ENCODE assay signal across 21 cellular contexts in genomic region chr10:68185085-68185484, GRCh38. TPM values are rescaled to one million over a fixed set of nuclear protein-coding genes. Genes with fewer than 3 reads are reported as not detected.
DNase-seq lines count a peak whose midpoint lies in the region; ATAC-seq and TF ChIP-seq lines count a peak whose summit lies in the region.
"Had no signal": no experiment of that assay in that cellular context is flagged by ENCODE, and none has a peak within 500 bp of the region (broad histone marks: within the 10 kb centered on the region; RNA-seq: fewer than 3 reads in every experiment).

No MANE protein-coding gene starts in this region.

- no peak overlapping the region for H2BK12ac ChIP-seq in mesenchymal stem cell (ENCODE audit: low read length in 2 of 2)

- H3K18ac ChIP-seq in mesenchymal stem cell (ENCODE audit: low read depth in 1 of 2, low read length in 2 of 2) = no peak overlapping the region

- H3K9ac ChIP-seq in mesenchymal stem cell (ENCODE audit: low read length) = no peak overlapping the region
- H3K9ac ChIP-seq: GM23248 had no signal

- H2AK5ac ChIP-seq in mesenchymal stem cell (ENCODE audit: low read length, severe bottlenecking) = no peak overlapping the region

- H3K27me3 ChIP-seq in mesenchymal stem cell (ENCODE audit: control insufficient read depth in 1 of 2, insufficient read depth in 1 of 2, low read length in 2 of 2) (peaks cover 0 to 11% of the 10 kb centered on the region in 2 experiments), psoas muscle (ENCODE audit: insufficient read depth in 3 of 3, low read length in 2 of 3) (no peaks in the 10 kb centered on the region), osteoblast (ENCODE audit: insufficient read depth, low read length) (no peaks in the 10 kb centered on the region)

- H2BK5ac ChIP-seq in mesenchymal stem cell (ENCODE audit: low read depth, low read length, poor library complexity, severe bottlenecking) = no peak overlapping the region

- H3K4me1 Mint-ChIP-seq in endothelial cell (ENCODE audit: unreplicated experiment) = peaks cover 12% of the 10 kb centered on the region

- H4K8ac ChIP-seq in mesenchymal stem cell (ENCODE audit: low read length) = peak overlapping the region; percentile 12

- WGBS in mesenchymal stem cell = 71% methylated on average over 2 of the region's 2 CpGs
- 65 to 74% (median 68%) methylated on average over 2 of the region's 2 CpGs for WGBS in psoas muscle, 3 donors

- H4K20me1 ChIP-seq in osteoblast (ENCODE audit: insufficient read depth, low read length) = no peaks in the 10 kb centered on the region

- no peak overlapping the region for H2BK15ac ChIP-seq in mesenchymal stem cell (ENCODE audit: low read depth, poor library complexity, severe bottlenecking)

- ATAC-seq in psoas muscle (no peak), HG02763 (IDR thresholded peaks at IDR 0.05; ENCODE audit: unreplicated experiment) (no peak)
- ATAC-seq: CD8-positive, alpha-beta T cell; GM12878; HCT116 had no signal

- H3K9me3 Mint-ChIP-seq in endothelial cell (ENCODE audit: unreplicated experiment) = no peaks in the 10 kb centered on the region
- H3K9me3 Mint-ChIP-seq: CD8-positive, alpha-beta T cell; H9; HFFc6 had no signal

- H2AFZ ChIP-seq in mesenchymal stem cell (ENCODE audit: low read depth, low read length) = no peak overlapping the region
- H2AFZ ChIP-seq in osteoblast (ENCODE audit: low read length) = no peak overlapping the region
- H2AFZ ChIP-seq: GM23248 had no signal

- no peak for DNase-seq in endothelial cell (ENCODE audit: low spot score)
- DNase-seq in mesenchymal stem cell = no peak
- no peak for DNase-seq in psoas muscle
- no peak for DNase-seq in osteoblast (ENCODE audit: insufficient read length, low spot score, missing footprints)
- no peak for DNase-seq in NCI-H2227 treated with DMSO at 0.1 percent for 48 hours (lab: John Stamatoyannopoulos, UW)
- DNase-seq in SIG-M5 (lab: John Stamatoyannopoulos, UW) = no peak
- DNase-seq: C1 segment of cervical spinal cord; CD8-positive, alpha-beta T cell; DMS 273 treated with DMSO at 0.1 percent for 48 hours; DMS79; EL; GDM1; GM23248; HFFc6 had no signal

- H3K4me3 ChIP-seq in HEK293 (ENCODE audit: low read depth, low read length) = no peak overlapping the region
- H3K4me3 ChIP-seq in mesenchymal stem cell (ENCODE audit: insufficient read depth in 1 of 2, low read depth in 1 of 2, low read length in 2 of 2) = no peak overlapping the region
- no peak overlapping the region for H3K4me3 ChIP-seq in psoas muscle
- H3K4me3 ChIP-seq in osteoblast (ENCODE audit: insufficient read depth, low read length) = no peak overlapping the region
- H3K4me3 ChIP-seq: GM12878, GM23248 had no signal

- H3K27ac ChIP-seq in HEK293 (ENCODE audit: extremely low read depth, low read depth, low read length) = no peak overlapping the region
- H3K27ac ChIP-seq in mesenchymal stem cell (ENCODE audit: low read length, poor library complexity, severe bottlenecking) = no peak overlapping the region
- peak overlapping the region; percentile 2 for H3K27ac ChIP-seq in psoas muscle
- H3K27ac ChIP-seq in osteoblast (ENCODE audit: low read depth, low read length) = no peak overlapping the region
- H3K27ac ChIP-seq: GM23248 had no signal

- no peaks in the 10 kb centered on the region for H3K27me3 Mint-ChIP-seq in endothelial cell (ENCODE audit: unreplicated experiment)

- no peaks in the 10 kb centered on the region for H3K9me3 ChIP-seq in HEK293 (ENCODE audit: control insufficient read depth, insufficient read depth, low read depth, low read length)
- no peaks in the 10 kb centered on the region for H3K9me3 ChIP-seq in mesenchymal stem cell (ENCODE audit: control insufficient read depth, low read length)
- H3K9me3 ChIP-seq in psoas muscle = no peaks in the 10 kb centered on the region
- H3K9me3 ChIP-seq in osteoblast (ENCODE audit: low read depth, low read length) = no peaks in the 10 kb centered on the region

- peaks cover 4% of the 10 kb centered on the region for H3K79me2 ChIP-seq in osteoblast (ENCODE audit: insufficient read depth, low read length)

- H3K36me3 Mint-ChIP-seq in endothelial cell (ENCODE audit: low read depth, unreplicated experiment) = no peaks in the 10 kb centered on the region
- H3K36me3 Mint-ChIP-seq: CD8-positive, alpha-beta T cell had no signal

- no peak overlapping the region for H3K4ac ChIP-seq in mesenchymal stem cell (ENCODE audit: low read depth in 1 of 2, low read length in 2 of 2)

- no peaks in the 10 kb centered on the region for H3K79me1 ChIP-seq in mesenchymal stem cell (replicated peaks; ENCODE audit: low read length, poor library complexity, severe bottlenecking)

- H3K23ac ChIP-seq in mesenchymal stem cell (ENCODE audit: low read length in 2 of 2) = no peak overlapping the region

- H3K4me1 ChIP-seq in HEK293 (ENCODE audit: control insufficient read depth, insufficient read depth, low read length) (no peaks in the 10 kb centered on the region), mesenchymal stem cell (ENCODE audit: control insufficient read depth, insufficient read depth, low read depth, low read length) (no peaks in the 10 kb centered on the region), psoas muscle (no peaks in the 10 kb centered on the region), osteoblast (ENCODE audit: insufficient read depth, low read length) (no peaks in the 10 kb centered on the region)

- CTCF ChIA-PET in HEK293 (lab: Yijun Ruan, JAX) = interaction anchor here (1.2 kb wide), 1 partner anchor 27 kb away, joined by 5 read pairs; no protein-coding TSS in a partner anchor

- TF ChIP-seq CTCF in HEK293 (tag by site-specific recombination; IDR thresholded peaks at IDR 0.05) (no peak), endothelial cell (IDR thresholded peaks at IDR 0.05; ENCODE audit: unreplicated experiment) (no peak), psoas muscle (IDR thresholded peaks at IDR 0.05) (no peak), osteoblast (IDR thresholded peaks at IDR 0.05; ENCODE audit: extremely low read depth, low read depth, low read length) (no peak)

- H3K36me3 ChIP-seq in HEK293 (ENCODE audit: control insufficient read depth in 2 of 2, insufficient read depth in 1 of 2, low read length in 2 of 2) = no peaks in the 10 kb centered on the region
- H3K36me3 ChIP-seq in mesenchymal stem cell (ENCODE audit: control insufficient read depth in 1 of 2, insufficient read depth in 2 of 2, low read depth in 1 of 2, low read length in 2 of 2) = no peaks in the 10 kb centered on the region
- peaks cover 2 to 72% of the 10 kb centered on the region in 2 donors for H3K36me3 ChIP-seq in psoas muscle (ENCODE audit: insufficient read depth in 1 of 2, low read depth in 1 of 2)
- H3K36me3 ChIP-seq in osteoblast (ENCODE audit: insufficient read depth, low read length) = peaks cover 16% of the 10 kb centered on the region

- H3K4me2 ChIP-seq in mesenchymal stem cell (ENCODE audit: low read length, poor library complexity, severe bottlenecking) (no peak overlapping the region), osteoblast (ENCODE audit: insufficient read depth, low read length) (no peak overlapping the region)

- intact Hi-C loops in psoas muscle (cut with DNase I) = no loop called here

- H3K4me3 Mint-ChIP-seq in endothelial cell (ENCODE audit: unreplicated experiment) = no peak overlapping the region
- H3K4me3 Mint-ChIP-seq: CD8-positive, alpha-beta T cell; H9; HFFc6 had no signal

- POLR2A ChIA-PET in HEK293 (lab: Yijun Ruan, JAX) = no interaction called here

- H3K27ac Mint-ChIP-seq in endothelial cell (ENCODE audit: unreplicated experiment) = peak overlapping the region; percentile 94
- H3K27ac Mint-ChIP-seq: CD8-positive, alpha-beta T cell had no signal

- H4K91ac ChIP-seq in mesenchymal stem cell (ENCODE audit: low read length) = no peak overlapping the region

- H3K14ac ChIP-seq in mesenchymal stem cell (ENCODE audit: low read length in 2 of 2) = no peak overlapping the region

- H2BK120ac ChIP-seq in mesenchymal stem cell (ENCODE audit: low read depth, low read length) = no peak overlapping the region

TF ChIP-seq in HEK293, 187 proteins besides CTCF, POLR2A, EP300 and RAD21:
- TF ChIP-seq ELK4 (IDR thresholded peaks at IDR 0.05; ENCODE audit: borderline replicate concordance, low read depth, low read length) (no peak), ZNF366 (tag by site-specific recombination; conservative IDR thresholded peaks at IDR 0.05) (peak; percentile 53)

RNA-seq across cellular contexts. Expression of gene ATOH7, which starts 46.8 kb away (rescaled TPM):
- total RNA-seq in endothelial cell (ENCODE audit: unreplicated experiment) = 0.23 TPM
- not detected for polyA plus RNA-seq in mesenchymal stem cell (2013, experiment 1 of 2)
- not detected for polyA plus RNA-seq in mesenchymal stem cell (2013, experiment 2 of 2)
- total RNA-seq in psoas muscle = not detected
- under 1 TPM in 1 of 3 donors, not detected in 2; 0.17 TPM for polyA plus RNA-seq in psoas muscle
- under 0.01 TPM in 1 of 2 replicates, not detected in the other for total RNA-seq in osteoblast
- total RNA-seq: A172; A673; CD8-positive, alpha-beta T cell; GM12878; GM23248 had no signal
- polyA plus RNA-seq: GM12878, GM23248 had no signal
